In the genomic region with DNA sequence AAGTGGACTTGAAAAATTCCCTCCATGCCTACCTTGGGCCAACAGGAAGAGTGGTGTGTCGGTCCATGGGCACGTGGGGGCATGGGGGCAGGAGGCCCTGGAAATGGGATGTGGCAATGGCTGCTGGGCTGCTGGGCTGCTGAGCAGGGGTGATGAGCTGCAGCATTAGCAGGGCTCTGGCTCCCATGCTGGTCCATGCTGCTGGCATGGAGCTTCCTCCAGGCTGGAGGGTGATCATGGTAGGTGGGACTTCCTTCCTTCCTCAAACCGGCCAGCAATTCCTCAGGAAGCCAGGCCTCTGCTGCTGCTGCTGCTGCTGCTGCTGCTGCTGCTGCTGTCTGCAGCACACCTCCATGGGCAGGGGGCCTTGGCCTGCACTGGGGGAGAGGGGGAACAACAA, we compare ENCODE assay signal across 16 cellular contexts. TPM values are rescaled to one million over a fixed set of nuclear protein-coding genes. Genes with fewer than 3 reads are reported as not detected.
DNase-seq lines count a peak whose midpoint lies in the region; ATAC-seq and TF ChIP-seq lines count a peak whose summit lies in the region.
"Had no signal": no experiment of that assay in that cellular context is flagged by ENCODE, and none has a peak within 500 bp of the region (broad histone marks: within the 10 kb centered on the region; RNA-seq: fewer than 3 reads in every experiment).

No MANE protein-coding gene starts in this region.

- CTCF ChIA-PET in activated CD8-positive, alpha-beta T cell treated with anti-CD3 and anti-CD28 coated beads for 36 hours (lab: Charles Lee): interaction anchor here (0.7 to 0.9 kb wide), 2 partner anchors 9 to 155 kb away, joined by 3 to 4 read pairs; no protein-coding TSS in a partner anchor

- peaks cover 42% of the 10 kb centered on the region for H3K4me1 Mint-ChIP-seq in stimulated activated naive CD8-positive, alpha-beta T cell treated with anti-CD3 and anti-CD28 coated beads, Interleukin-15, Interleukin-2, amounts not matched to agents 100 ng/mL and 50 ng/mL, for 24 hours (ENCODE audit: low read depth)
- peaks cover 38% of the 10 kb centered on the region for H3K4me1 Mint-ChIP-seq in activated CD8-positive, alpha-beta T cell treated with anti-CD3 and anti-CD28 coated beads for 36 hours (ENCODE audit: low read depth)
- peaks cover 21 to 27% (median 26%) of the 10 kb centered on the region in 3 donors for H3K4me1 Mint-ChIP-seq in naive B cell

- no peak for TF ChIP-seq CTCF in activated CD8-positive, alpha-beta T cell treated with anti-CD3 and anti-CD28 coated beads for 36 hours (IDR thresholded peaks at IDR 0.05)
- no peak for TF ChIP-seq CTCF in gastrocnemius medialis (IDR thresholded peaks at IDR 0.05 in 4 of 5, conservative IDR thresholded peaks at IDR 0.05 in 1 of 5)

- no peaks in the 10 kb centered on the region for H3K27me3 Mint-ChIP-seq in stimulated activated naive CD8-positive, alpha-beta T cell treated with anti-CD3 and anti-CD28 coated beads, Interleukin-15, Interleukin-2, amounts not matched to agents 100 ng/mL and 50 ng/mL, for 24 hours
- H3K27me3 Mint-ChIP-seq in activated CD8-positive, alpha-beta T cell treated with anti-CD3 and anti-CD28 coated beads for 36 hours: no peaks in the 10 kb centered on the region
- no peaks in the 10 kb centered on the region for H3K27me3 Mint-ChIP-seq in naive B cell
- H3K27me3 Mint-ChIP-seq: dendritic cell treated with granulocyte-macrophage colony-stimulating factor and Interleukin-4, amounts not matched to agents 40 ng/mL and 50 ng/mL, for 4 days had no signal

- peak overlapping the region; percentile 98 for H3K27ac Mint-ChIP-seq in stimulated activated naive CD8-positive, alpha-beta T cell treated with anti-CD3 and anti-CD28 coated beads, Interleukin-15, Interleukin-2, amounts not matched to agents 100 ng/mL and 50 ng/mL, for 24 hours
- H3K27ac Mint-ChIP-seq in activated CD8-positive, alpha-beta T cell treated with anti-CD3 and anti-CD28 coated beads for 36 hours: peak overlapping the region; percentile 100
- peak overlapping the region; percentile 41 to 99 (median 98) for H3K27ac Mint-ChIP-seq in naive B cell
- H3K27ac Mint-ChIP-seq: dendritic cell treated with granulocyte-macrophage colony-stimulating factor and Interleukin-4, amounts not matched to agents 40 ng/mL and 50 ng/mL, for 4 days had no signal

- no peaks in the 10 kb centered on the region for H3K9me3 ChIP-seq in gastrocnemius medialis

- TF ChIP-seq POLR2A in gastrocnemius medialis (IDR thresholded peaks at IDR 0.05): no peak

- ATAC-seq in stimulated activated naive CD8-positive, alpha-beta T cell treated with anti-CD3 and anti-CD28 coated beads, Interleukin-15, Interleukin-2, amounts not matched to agents 100 U/mL and 50 U/mL, for 24 hours: no peak
- ATAC-seq in activated CD8-positive, alpha-beta T cell treated with anti-CD3 and anti-CD28 coated beads for 36 hours: no peak
- no peak for ATAC-seq in naive B cell (ENCODE audit: low read depth in 2 of 2)
- no peak for ATAC-seq in GM18498 (IDR thresholded peaks at IDR 0.05; ENCODE audit: unreplicated experiment)
- no peak for ATAC-seq in gastrocnemius medialis
- no peak for ATAC-seq in GM21737 (IDR thresholded peaks at IDR 0.05; ENCODE audit: unreplicated experiment)
- ATAC-seq: esophagus mucosa had no signal

- H3K27me3 ChIP-seq in gastrocnemius medialis: no peaks in the 10 kb centered on the region

- no peak overlapping the region for H3K27ac ChIP-seq in gastrocnemius medialis
- H3K27ac ChIP-seq: WERI-Rb-1 had no signal

- no peaks in the 10 kb centered on the region for H3K9me3 Mint-ChIP-seq in stimulated activated naive CD8-positive, alpha-beta T cell treated with anti-CD3 and anti-CD28 coated beads, Interleukin-15, Interleukin-2, amounts not matched to agents 100 ng/mL and 50 ng/mL, for 24 hours
- H3K9me3 Mint-ChIP-seq in activated CD8-positive, alpha-beta T cell treated with anti-CD3 and anti-CD28 coated beads for 36 hours: peaks cover 4% of the 10 kb centered on the region
- no peaks in the 10 kb centered on the region for H3K9me3 Mint-ChIP-seq in naive B cell
- H3K9me3 Mint-ChIP-seq: dendritic cell treated with granulocyte-macrophage colony-stimulating factor and Interleukin-4, amounts not matched to agents 40 ng/mL and 50 ng/mL, for 4 days had no signal

- intact Hi-C loops in activated CD8-positive, alpha-beta T cell treated with anti-CD3 and anti-CD28 coated beads for 36 hours (cut with micrococcal nuclease): loop anchor here (10.0 kb wide), 1 partner anchor 380 kb away; no protein-coding TSS in a partner anchor
- intact Hi-C loops in gastrocnemius medialis (cut with DNase I; ENCODE audit: low total_unique reads): no loop called here

- POLR2A ChIA-PET in activated CD8-positive, alpha-beta T cell treated with anti-CD3 and anti-CD28 coated beads for 36 hours (lab: Charles Lee): interaction anchor here (0.5 to 3.6 kb wide), 5 partner anchors 11 to 614 kb away, joined by 3 to 31 read pairs (median 3); no protein-coding TSS in a partner anchor

- peaks cover 0 to 15% of the 10 kb centered on the region in 2 donors for H3K4me1 ChIP-seq in gastrocnemius medialis

- no peak overlapping the region for H3K4me3 ChIP-seq in gastrocnemius medialis

- H3K36me3 ChIP-seq in gastrocnemius medialis: peaks cover 0 to 14% of the 10 kb centered on the region in 2 donors

- DNase-seq in stimulated activated naive CD8-positive, alpha-beta T cell treated with anti-CD3 and anti-CD28 coated beads, Interleukin-15, Interleukin-2, amounts not matched to agents 100 U/mL and 50 U/mL, for 24 hours: no peak
- no peak for DNase-seq in activated CD8-positive, alpha-beta T cell treated with anti-CD3 and anti-CD28 coated beads for 36 hours
- DNase-seq in naive B cell (no peak), gastrocnemius medialis (no peak)
- DNase-seq in activated CD4-positive, CD25-positive, alpha-beta regulatory T cell (lab: John Stamatoyannopoulos, UW): no peak
- DNase-seq: midbrain, NCI-H1105, NCI-H748 treated with DMSO at 0.1 percent for 48 hours, WERI-Rb-1 had no signal

- peaks cover 43% of the 10 kb centered on the region for H3K36me3 Mint-ChIP-seq in stimulated activated naive CD8-positive, alpha-beta T cell treated with anti-CD3 and anti-CD28 coated beads, Interleukin-15, Interleukin-2, amounts not matched to agents 100 ng/mL and 50 ng/mL, for 24 hours (ENCODE audit: low read depth)
- H3K36me3 Mint-ChIP-seq in activated CD8-positive, alpha-beta T cell treated with anti-CD3 and anti-CD28 coated beads for 36 hours (ENCODE audit: low read depth): peaks cover 40% of the 10 kb centered on the region
- peaks cover 5 to 8% of the 10 kb centered on the region in 2 donors for H3K36me3 Mint-ChIP-seq in naive B cell

- in situ Hi-C loops in gastrocnemius medialis (cut with MboI; ENCODE audit: low sequenced_read_pairs in 4 of 4): no loop called here

- no peak overlapping the region for H3K4me3 Mint-ChIP-seq in stimulated activated naive CD8-positive, alpha-beta T cell treated with anti-CD3 and anti-CD28 coated beads, Interleukin-15, Interleukin-2, amounts not matched to agents 100 ng/mL and 50 ng/mL, for 24 hours
- no peak overlapping the region for H3K4me3 Mint-ChIP-seq in activated CD8-positive, alpha-beta T cell treated with anti-CD3 and anti-CD28 coated beads for 36 hours
- peak overlapping the region in 4 of 8 donors; percentile 37 to 85 (median 54) for H3K4me3 Mint-ChIP-seq in naive B cell
- H3K4me3 Mint-ChIP-seq: dendritic cell treated with granulocyte-macrophage colony-stimulating factor and Interleukin-4, amounts not matched to agents 40 ng/mL and 50 ng/mL, for 4 days had no signal

RNA-seq across cellular contexts. Expression of a gene that starts 4.3 kb away (rescaled TPM):
- total RNA-seq in activated CD8-positive, alpha-beta T cell treated with anti-CD3 and anti-CD28 coated beads for 36 hours: 10 to 100 TPM; 11.9 to 16.7 TPM
- 1 to 10 TPM in 5 of 6 donors, under 1 TPM in 1; 0.78 to 3.9 (median 1.9) TPM for polyA plus RNA-seq in naive B cell (ENCODE audit: low read depth in 6 of 6)
- total RNA-seq in gastrocnemius medialis: 1 to 10 TPM in 1 of 4 donors, under 1 TPM in 1, not detected in 2; 0.09 to 1.9 TPM
- total RNA-seq: esophagus mucosa, osteocyte had no signal

RNA-seq across cellular contexts. Expression of a gene that starts 55.8 kb away (rescaled TPM):
- 1 to 10 TPM; 1.7 TPM for total RNA-seq in activated CD8-positive, alpha-beta T cell treated with anti-CD3 and anti-CD28 coated beads for 36 hours
- 1 to 10 TPM in 1 of 6 donors, under 1 TPM in 4, not detected in 1; 0.22 to 1.0 (median 0.47) TPM for polyA plus RNA-seq in naive B cell (ENCODE audit: low read depth in 6 of 6)
- 1 to 10 TPM; 3.1 to 6.3 (median 4.2) TPM for total RNA-seq in gastrocnemius medialis

RNA-seq across cellular contexts. Expression of a gene that starts 59.1 kb away (rescaled TPM):
- total RNA-seq in activated CD8-positive, alpha-beta T cell treated with anti-CD3 and anti-CD28 coated beads for 36 hours: not detected
- polyA plus RNA-seq in naive B cell (ENCODE audit: low read depth in 6 of 6): 1,000 to 10,000 TPM in 5 of 6 donors, 100 to 1,000 TPM in 1; 910 to 1,673 (median 1,335) TPM
- total RNA-seq in gastrocnemius medialis: 1 to 10 TPM in 1 of 4 donors, not detected in 3; 1.1 TPM
- total RNA-seq: osteocyte, skeletal muscle tissue had no signal

Comparison
In these comparisons a context has a peak if more than half of its experiments do, and no peak if none do; other contexts are left out.
1. RNA of a gene that starts 4.3 kb away (total RNA-seq): 11.9 to 16.7 TPM in activated CD8-positive, alpha-beta T cell treated with anti-CD3 and anti-CD28 coated beads for 36 hours; 0.09 to 1.9 TPM in gastrocnemius medialis; every median in the first group is over 4 times any median in the second.
2. Peak in every context shown above with its lines, with median percentiles within 50 percentile points of each other: H3K27ac Mint-ChIP-seq.